ENCODE assay signal across 1 cellular context in the genomic region with DNA sequence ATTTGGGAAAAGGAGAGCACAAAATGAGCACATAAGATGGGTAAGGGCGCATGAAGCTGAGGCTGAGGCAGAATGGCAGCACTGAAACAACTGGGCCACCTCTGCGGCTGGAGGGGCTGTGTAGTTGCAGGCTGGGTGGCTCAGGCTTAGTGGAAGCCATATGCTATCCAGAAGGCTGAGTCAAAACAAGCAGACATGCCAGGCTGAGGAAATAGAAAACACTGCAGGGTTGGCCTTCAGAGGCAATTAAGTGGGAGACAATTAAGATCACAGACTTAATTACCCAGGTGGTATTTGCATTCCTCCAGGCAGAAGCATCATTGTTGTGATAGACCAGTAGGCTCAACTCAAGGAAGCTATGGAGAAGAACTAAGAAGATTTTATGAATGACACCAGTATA.
TF ChIP-seq lines count a peak whose summit lies in the region.

No MANE protein-coding gene starts in this region.

TF ChIP-seq in GM23338, 12 proteins besides CTCF, POLR2A, EP300 and RAD21 (continued from another document):
- TF ChIP-seq, protein P1, sequence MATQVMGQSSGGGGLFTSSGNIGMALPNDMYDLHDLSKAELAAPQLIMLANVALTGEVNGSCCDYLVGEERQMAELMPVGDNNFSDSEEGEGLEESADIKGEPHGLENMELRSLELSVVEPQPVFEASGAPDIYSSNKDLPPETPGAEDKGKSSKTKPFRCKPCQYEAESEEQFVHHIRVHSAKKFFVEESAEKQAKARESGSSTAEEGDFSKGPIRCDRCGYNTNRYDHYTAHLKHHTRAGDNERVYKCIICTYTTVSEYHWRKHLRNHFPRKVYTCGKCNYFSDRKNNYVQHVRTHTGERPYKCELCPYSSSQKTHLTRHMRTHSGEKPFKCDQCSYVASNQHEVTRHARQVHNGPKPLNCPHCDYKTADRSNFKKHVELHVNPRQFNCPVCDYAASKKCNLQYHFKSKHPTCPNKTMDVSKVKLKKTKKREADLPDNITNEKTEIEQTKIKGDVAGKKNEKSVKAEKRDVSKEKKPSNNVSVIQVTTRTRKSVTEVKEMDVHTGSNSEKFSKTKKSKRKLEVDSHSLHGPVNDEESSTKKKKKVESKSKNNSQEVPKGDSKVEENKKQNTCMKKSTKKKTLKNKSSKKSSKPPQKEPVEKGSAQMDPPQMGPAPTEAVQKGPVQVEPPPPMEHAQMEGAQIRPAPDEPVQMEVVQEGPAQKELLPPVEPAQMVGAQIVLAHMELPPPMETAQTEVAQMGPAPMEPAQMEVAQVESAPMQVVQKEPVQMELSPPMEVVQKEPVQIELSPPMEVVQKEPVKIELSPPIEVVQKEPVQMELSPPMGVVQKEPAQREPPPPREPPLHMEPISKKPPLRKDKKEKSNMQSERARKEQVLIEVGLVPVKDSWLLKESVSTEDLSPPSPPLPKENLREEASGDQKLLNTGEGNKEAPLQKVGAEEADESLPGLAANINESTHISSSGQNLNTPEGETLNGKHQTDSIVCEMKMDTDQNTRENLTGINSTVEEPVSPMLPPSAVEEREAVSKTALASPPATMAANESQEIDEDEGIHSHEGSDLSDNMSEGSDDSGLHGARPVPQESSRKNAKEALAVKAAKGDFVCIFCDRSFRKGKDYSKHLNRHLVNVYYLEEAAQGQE (IDR thresholded peaks at IDR 0.05; ENCODE audit: unreplicated experiment): no peak
- TF ChIP-seq EZH2phosphoT487 (IDR thresholded peaks at IDR 0.05; ENCODE audit: unreplicated experiment) (no peak), STAT1 (IDR thresholded peaks at IDR 0.05; ENCODE audit: unreplicated experiment) (no peak)
TF ChIP-seq in GM23338: peak in this region for 0.
